Comparison of ENCODE assay signal across 1 cellular context in genomic region chr7:34755008-34755407, GRCh38.
TF ChIP-seq lines count a peak whose summit lies in the region.

No MANE protein-coding gene starts in this region.

TF ChIP-seq in HepG2, 621 proteins besides CTCF, POLR2A, EP300 and RAD21 (continued from another document):
- no peak for TF ChIP-seq AFF4 (CRISPR knock-in tag; IDR thresholded peaks at IDR 0.05)
- no peak for TF ChIP-seq U2AF2 (IDR thresholded peaks at IDR 0.05; ENCODE audit: low read depth, low read length)
- TF ChIP-seq TP53 (CRISPR knock-in tag; conservative IDR thresholded peaks at IDR 0.05): no peak
- TF ChIP-seq MBNL3 (CRISPR knock-in tag; conservative IDR thresholded peaks at IDR 0.05): no peak
- no peak for TF ChIP-seq NFRKB (IDR thresholded peaks at IDR 0.05)
- TF ChIP-seq CSRNP2 (CRISPR knock-in tag; conservative IDR thresholded peaks at IDR 0.05; ENCODE audit: low read depth): no peak
- TF ChIP-seq ZFAT (CRISPR knock-in tag; conservative IDR thresholded peaks at IDR 0.05): no peak
- TF ChIP-seq CREB1 (IDR thresholded peaks at IDR 0.05): no peak
- TF ChIP-seq CREB1 (CRISPR knock-in tag; IDR thresholded peaks at IDR 0.05): no peak
- no peak for TF ChIP-seq MEF2D (CRISPR knock-in tag; IDR thresholded peaks at IDR 0.05)
- TF ChIP-seq STAG1 (CRISPR knock-in tag; IDR thresholded peaks at IDR 0.05): no peak
- TF ChIP-seq ZNF792 (CRISPR knock-in tag; IDR thresholded peaks at IDR 0.05): no peak
